Comparison of ENCODE assay signal across 24 cellular contexts in genomic region chr10:8095962-8096361, GRCh38. TPM values are rescaled to one million over a fixed set of nuclear protein-coding genes. Genes with fewer than 3 reads are reported as not detected.
DNase-seq lines count a peak whose midpoint lies in the region; TF ChIP-seq lines count a peak whose summit lies in the region.
"Had no signal": no experiment of that assay in that cellular context is flagged by ENCODE, and none has a peak within 500 bp of the region (broad histone marks: within the 10 kb centered on the region; RNA-seq: fewer than 3 reads in every experiment).

No MANE protein-coding gene starts in this region.

- H3K4me3 ChIP-seq in BE2C (ENCODE audit: low read depth, low read length): no peak overlapping the region
- H3K4me3 ChIP-seq: heart right ventricle, ovary, right atrium auricular region, tibial nerve had no signal

- no peak overlapping the region for H3K4me3 Mint-ChIP-seq in T-helper 2 cell treated with Interferon-gamma antibody and Interleukin-4, amounts not matched to agents 5 μg/mL and 100 μg/mL, for 36 hours
- H3K4me3 Mint-ChIP-seq: brain; CD4-positive, alpha-beta memory T cell; naive thymus-derived CD4-positive, alpha-beta T cell had no signal

- H3K9me3 Mint-ChIP-seq in T-helper 2 cell treated with Interferon-gamma antibody and Interleukin-4, amounts not matched to agents 5 μg/mL and 100 μg/mL, for 36 hours: no peaks in the 10 kb centered on the region
- H3K9me3 Mint-ChIP-seq: brain had no signal

- H3K36me3 ChIP-seq in BE2C: no peaks in the 10 kb centered on the region
- H3K36me3 ChIP-seq: heart right ventricle, ovary, right atrium auricular region, tibial nerve had no signal

- H3K27ac Mint-ChIP-seq in T-helper 2 cell treated with Interferon-gamma antibody and Interleukin-4, amounts not matched to agents 5 μg/mL and 100 μg/mL, for 36 hours: no peak overlapping the region
- H3K27ac Mint-ChIP-seq: naive thymus-derived CD4-positive, alpha-beta T cell had no signal

- H3K4me1 Mint-ChIP-seq in T-helper 2 cell treated with Interferon-gamma antibody and Interleukin-4, amounts not matched to agents 5 μg/mL and 100 μg/mL, for 36 hours (ENCODE audit: low read depth): peaks cover 25% of the 10 kb centered on the region
- H3K4me1 Mint-ChIP-seq: brain had no signal

- H3K27me3 ChIP-seq in BE2C: no peaks in the 10 kb centered on the region
- H3K27me3 ChIP-seq: ovary, right atrium auricular region, tibial nerve had no signal

- no peaks in the 10 kb centered on the region for H3K9me3 ChIP-seq in BE2C
- H3K9me3 ChIP-seq: heart right ventricle, ovary, right atrium auricular region, tibial nerve had no signal

- TF ChIP-seq CTCF in BE2C (IDR thresholded peaks at IDR 0.05; ENCODE audit: low read depth, low read length): no peak

- peak; percentile 52 for DNase-seq in activated CD4-positive, alpha-beta T cell treated with anti-CD3 and anti-CD28 coated beads for 48 hours
- DNase-seq in activated CD4-positive, alpha-beta T cell treated with anti-CD3 and anti-CD28 coated beads, Interleukin-2, amount 50 U/mL, for 48 hours: no peak
- DNase-seq in BE2C (peak; percentile 70), left kidney (ENCODE audit: low read depth, low spot score) (peak; percentile 41), OCI-M1 (lab: John Stamatoyannopoulos, UW) (no peak), anterior cingulate cortex (lab: John Stamatoyannopoulos, UW) (no peak), DMS114 treated with DMSO at 0.1 percent for 48 hours (lab: John Stamatoyannopoulos, UW; ENCODE audit: unreplicated experiment) (no peak)
- peak; percentile 23 for DNase-seq in T-helper 2 cell treated with Interferon-gamma antibody and Interleukin-4, amounts not matched to agents 5 μg/mL and 100 μg/mL, for 36 hours (ENCODE audit: low spot score)
- DNase-seq: 8988T; activated CD4-positive, alpha-beta T cell treated with anti-CD3 and anti-CD28 coated beads, Interleukin-2, amount 50 U/mL, for 4 hours; CD4-positive, alpha-beta memory T cell; DMS 273 treated with DMSO at 0.1 percent for 48 hours; effector CD4-positive, alpha-beta T cell; erythroblast; HCEC 1CT; heart right ventricle; naive thymus-derived CD4-positive, alpha-beta T cell; NCI-H1092 treated with DMSO at 0.1 percent for 48 hours; NCI-H1930; NCI-H2227 treated with DMSO at 0.1 percent for 48 hours; ovary had no signal

- H3K36me3 Mint-ChIP-seq in T-helper 2 cell treated with Interferon-gamma antibody and Interleukin-4, amounts not matched to agents 5 μg/mL and 100 μg/mL, for 36 hours (ENCODE audit: low read depth): peaks cover 19% of the 10 kb centered on the region
- H3K36me3 Mint-ChIP-seq: brain had no signal

- H3K27me3 Mint-ChIP-seq in T-helper 2 cell treated with Interferon-gamma antibody and Interleukin-4, amounts not matched to agents 5 μg/mL and 100 μg/mL, for 36 hours (ENCODE audit: low read depth): no peaks in the 10 kb centered on the region
- H3K27me3 Mint-ChIP-seq: CD4-positive, alpha-beta memory T cell; naive thymus-derived CD4-positive, alpha-beta T cell had no signal

- H3K4me1 ChIP-seq in BE2C: no peaks in the 10 kb centered on the region
- H3K4me1 ChIP-seq: heart right ventricle, right atrium auricular region, tibial nerve had no signal

RNA-seq across cellular contexts. Expression of gene GATA3, which starts 41.5 kb away (rescaled TPM):
- polyA plus RNA-seq in BE2C (2012; ENCODE audit: insufficient read depth, insufficient read length, low read depth): 223 TPM

Comparison
In these comparisons a context has a peak if more than half of its experiments do, and no peak if none do; other contexts are left out.
1. DNase-seq: peak in activated CD4-positive, alpha-beta T cell treated with anti-CD3 and anti-CD28 coated beads for 48 hours (single experiment), BE2C (single experiment), T-helper 2 cell treated with Interferon-gamma antibody and Interleukin-4, amounts not matched to agents 5 μg/mL and 100 μg/mL, for 36 hours (single experiment) and left kidney (single experiment); none in activated CD4-positive, alpha-beta T cell treated with anti-CD3 and anti-CD28 coated beads, Interleukin-2, amount 50 U/mL, for 48 hours (0 of 2), OCI-M1 (single experiment), anterior cingulate cortex (0 of 58) and DMS114 treated with DMSO at 0.1 percent for 48 hours (single experiment).